In the genomic region with DNA sequence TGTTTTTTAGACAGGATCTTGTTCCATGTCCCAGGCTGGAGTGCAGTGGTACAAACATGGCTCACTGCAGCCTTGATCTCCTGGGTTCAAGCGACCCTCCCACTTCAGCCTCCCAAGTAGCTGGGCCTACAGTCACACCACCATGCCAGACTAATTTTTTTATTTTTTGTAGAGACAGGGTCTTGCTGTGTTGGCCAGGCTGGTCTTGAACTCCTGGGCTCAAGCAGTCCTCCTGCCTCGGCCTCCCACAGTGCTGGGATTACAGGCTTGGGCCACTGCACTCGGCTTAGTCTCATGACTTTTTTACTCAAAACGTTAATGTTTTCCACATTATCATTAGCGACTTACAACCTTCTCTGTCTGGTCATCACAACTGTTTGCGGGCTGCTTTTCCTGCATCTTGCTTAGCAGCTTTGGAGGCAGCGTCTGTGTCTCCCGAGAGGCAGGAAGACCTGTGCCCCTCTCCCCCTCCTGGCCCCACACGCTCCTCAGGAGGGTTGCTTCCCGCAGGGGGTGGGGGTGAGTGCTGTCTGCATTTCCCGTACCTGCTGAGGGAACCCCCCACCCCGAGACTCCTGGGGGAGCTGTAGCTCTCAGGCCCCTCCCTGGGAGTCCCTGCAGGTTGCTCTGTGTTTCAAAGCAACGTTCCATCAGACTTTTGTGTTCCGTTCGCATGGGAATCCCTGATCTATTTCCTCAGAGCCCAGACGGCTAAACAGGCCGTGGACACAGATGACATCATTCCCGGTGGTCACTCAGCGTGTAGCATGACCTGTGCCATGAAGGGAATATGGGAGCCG, we compare ENCODE assay signal across 25 cellular contexts. TPM values are rescaled to one million over a fixed set of nuclear protein-coding genes. Genes with fewer than 3 reads are reported as not detected.
A peak's percentile ranks its signal among the peaks of the same experiment; 100 is the strongest.
DNase-seq lines count a peak whose midpoint lies in the region; ATAC-seq and TF ChIP-seq lines count a peak whose summit lies in the region.
"Had no signal": no experiment of that assay in that cellular context is flagged by ENCODE, and none has a peak within 500 bp of the region (broad histone marks: within the 10 kb centered on the region; RNA-seq: fewer than 3 reads in every experiment).

No MANE protein-coding gene starts in this region.

- no peak overlapping the region for H2AFZ ChIP-seq in GM23338
- H2AFZ ChIP-seq in neural progenitor cell (replicated peaks): no peak overlapping the region

- POLR2A ChIA-PET in WTC11 (lab: Charles Lee): interaction anchor here (0.6 kb wide), 1 partner anchor 53 kb away, joined by 6 read pairs; no protein-coding TSS in a partner anchor

- no peaks in the 10 kb centered on the region for H3K9me2 ChIP-seq in GM23338 (ENCODE audit: insufficient read depth)

- H3K79me2 ChIP-seq in GM23338 (replicated peaks; ENCODE audit: insufficient read depth) (no peaks in the 10 kb centered on the region), neural progenitor cell (ENCODE audit: low read depth) (no peaks in the 10 kb centered on the region)

- H3K27me3 Mint-ChIP-seq in GM23338 (ENCODE audit: insufficient read depth, low read depth, poor library complexity): peaks cover 19% of the 10 kb centered on the region
- no peaks in the 10 kb centered on the region for H3K27me3 Mint-ChIP-seq in WTC11 (ENCODE audit: low read depth)
- H3K27me3 Mint-ChIP-seq in neural progenitor cell (ENCODE audit: insufficient read depth, low read depth): peaks cover 9% of the 10 kb centered on the region
- H3K27me3 Mint-ChIP-seq: activated CD4-positive, alpha-beta T cell treated with anti-CD3 and anti-CD28 coated beads, Interleukin-2, amount 10 ng/mL, durations not matched to agents 7 days and 5 days had no signal

- H3K36me3 Mint-ChIP-seq in GM23338 (ENCODE audit: low read depth): peaks cover 16% of the 10 kb centered on the region
- peaks cover 18% of the 10 kb centered on the region; the same call in 1 of the 2 replicates for H3K36me3 Mint-ChIP-seq in WTC11
- peaks cover 12% of the 10 kb centered on the region for H3K36me3 Mint-ChIP-seq in neural progenitor cell
- H3K36me3 Mint-ChIP-seq: natural killer cell had no signal

- peaks cover 42% of the 10 kb centered on the region for H3K4me1 Mint-ChIP-seq in GM23338
- H3K4me1 Mint-ChIP-seq in WTC11: peaks cover 34% of the 10 kb centered on the region
- peaks cover 14% of the 10 kb centered on the region for H3K4me1 Mint-ChIP-seq in neural progenitor cell
- H3K4me1 Mint-ChIP-seq: activated CD4-positive, alpha-beta T cell treated with anti-CD3 and anti-CD28 coated beads, Interleukin-2, amount 10 ng/mL, durations not matched to agents 7 days and 5 days had no signal

- peaks cover 6% of the 10 kb centered on the region; the same call in 1 of the 2 replicates for H3K4me1 ChIP-seq in GM23338 (ENCODE audit: insufficient read depth)
- peaks cover 11% of the 10 kb centered on the region for H3K4me1 ChIP-seq in ectodermal cell (ENCODE audit: control insufficient read depth, insufficient read depth, low read length)
- H3K4me1 ChIP-seq in neural progenitor cell: peaks cover 9% of the 10 kb centered on the region
- H3K4me1 ChIP-seq in foreskin keratinocyte: no peaks in the 10 kb centered on the region
- H3K4me1 ChIP-seq: Peyer's patch had no signal

- H3K4me2 ChIP-seq in GM23338 (0 out of 2 replicates have a peak overlapping the region, but pooled peaks have one; percentile 14), neural progenitor cell (no peak overlapping the region)

- no peak for TF ChIP-seq CTCF in GM23338 (conservative IDR thresholded peaks at IDR 0.05; ENCODE audit: low read depth in 2 of 2)
- no peak for TF ChIP-seq CTCF in WTC11 (IDR thresholded peaks at IDR 0.05)
- TF ChIP-seq CTCF in neural progenitor cell (IDR thresholded peaks at IDR 0.05): no peak
- no peak for TF ChIP-seq CTCF in foreskin keratinocyte (conservative IDR thresholded peaks at IDR 0.05)

- 0 out of 2 replicates have a peak, but pooled peaks cover 3% of the 10 kb centered on the region for H4K20me1 ChIP-seq in GM23338 (replicated peaks; ENCODE audit: insufficient read depth)
- H4K20me1 ChIP-seq in neural progenitor cell (ENCODE audit: low read depth): no peaks in the 10 kb centered on the region

- H3K9ac ChIP-seq in neural progenitor cell: no peak overlapping the region

- H3K27ac Mint-ChIP-seq in GM23338: peak overlapping the region; percentile 85
- peak overlapping the region; percentile 79 for H3K27ac Mint-ChIP-seq in WTC11
- H3K27ac Mint-ChIP-seq in neural progenitor cell: peak overlapping the region; percentile 83
- H3K27ac Mint-ChIP-seq: activated CD4-positive, alpha-beta T cell treated with anti-CD3 and anti-CD28 coated beads, Interleukin-2, amount 10 ng/mL, durations not matched to agents 7 days and 5 days; activated naive CD4-positive, alpha-beta T cell treated with anti-CD3 and anti-CD28 coated beads for 36 hours; activated T-cell treated with anti-CD3 and anti-CD28 coated beads, Interleukin-2, amount 50 U/mL, for 72 hours; T-helper 2 cell treated with Interferon-gamma antibody and Interleukin-4, amounts not matched to agents 5 μg/mL and 100 μg/mL, for 36 hours had no signal

- H3K4me3 ChIP-seq in GM23338 (no peak overlapping the region), ectodermal cell (ENCODE audit: insufficient read depth, low read depth, low read length) (no peak overlapping the region), neural progenitor cell (no peak overlapping the region)
- H3K4me3 ChIP-seq: ovary, Peyer's patch, upper lobe of left lung had no signal

- H3K4me3 Mint-ChIP-seq in GM23338 (no peak overlapping the region), WTC11 (no peak overlapping the region), neural progenitor cell (peak overlapping the region; percentile 64)
- H3K4me3 Mint-ChIP-seq: activated CD4-positive, alpha-beta T cell treated with anti-CD3 and anti-CD28 coated beads, Interleukin-2, amount 10 ng/mL, durations not matched to agents 7 days and 5 days; activated naive CD4-positive, alpha-beta T cell treated with anti-CD3 and anti-CD28 coated beads for 36 hours; activated T-cell treated with anti-CD3 and anti-CD28 coated beads, Interleukin-2, amount 50 U/mL, for 72 hours; natural killer cell; T-helper 2 cell treated with Interferon-gamma antibody and Interleukin-4, amounts not matched to agents 5 μg/mL and 100 μg/mL, for 36 hours had no signal

- H3F3A ChIP-seq in GM23338 (replicated peaks; ENCODE audit: low read depth) (0 out of 2 replicates have a peak, but pooled peaks cover 8% of the 10 kb centered on the region), neural progenitor cell (ENCODE audit: low read depth) (peaks cover 12% of the 10 kb centered on the region)

- peak overlapping the region; percentile 63; the same call in 1 of the 2 replicates for H3K27ac ChIP-seq in GM23338 (ENCODE audit: low read depth)
- H3K27ac ChIP-seq in ectodermal cell (ENCODE audit: insufficient read depth, low read depth, low read length, poor library complexity, severe bottlenecking): peak overlapping the region; percentile 3
- H3K27ac ChIP-seq in neural progenitor cell: no peak overlapping the region
- no peak overlapping the region for H3K27ac ChIP-seq in foreskin keratinocyte
- H3K27ac ChIP-seq: ovary, Peyer's patch, upper lobe of left lung, VCaP had no signal

- H3K36me3 ChIP-seq in GM23338 (ENCODE audit: insufficient read depth) (no peaks in the 10 kb centered on the region; the same call in 1 of the 2 replicates), ectodermal cell (ENCODE audit: control insufficient read depth, insufficient read depth, low read length) (no peaks in the 10 kb centered on the region), neural progenitor cell (no peaks in the 10 kb centered on the region)
- H3K36me3 ChIP-seq: ovary had no signal

- no peaks in the 10 kb centered on the region for H3K9me3 Mint-ChIP-seq in GM23338
- no peaks in the 10 kb centered on the region for H3K9me3 Mint-ChIP-seq in WTC11
- H3K9me3 Mint-ChIP-seq in neural progenitor cell: no peaks in the 10 kb centered on the region
- H3K9me3 Mint-ChIP-seq: activated CD4-positive, alpha-beta T cell treated with anti-CD3 and anti-CD28 coated beads, Interleukin-2, amount 10 ng/mL, durations not matched to agents 7 days and 5 days; activated naive CD4-positive, alpha-beta T cell treated with anti-CD3 and anti-CD28 coated beads for 36 hours; activated T-cell treated with anti-CD3 and anti-CD28 coated beads, Interleukin-2, amount 50 U/mL, for 72 hours; natural killer cell; T-helper 2 cell treated with Interferon-gamma antibody and Interleukin-4, amounts not matched to agents 5 μg/mL and 100 μg/mL, for 36 hours had no signal

- whole genome bisulfite sequencing in ectodermal cell, 2 experiments: 61 to 67% methylated on average over 20 of the region's 20 CpGs

- no peaks in the 10 kb centered on the region for H3K9me3 ChIP-seq in ectodermal cell (ENCODE audit: control insufficient read depth, low read length)
- H3K9me3 ChIP-seq in neural progenitor cell (ENCODE audit: low read depth): no peaks in the 10 kb centered on the region
- H3K9me3 ChIP-seq: ovary, Peyer's patch, upper lobe of left lung had no signal

- H3K27me3 ChIP-seq in GM23338 (ENCODE audit: insufficient read depth) (no peaks in the 10 kb centered on the region), ectodermal cell (ENCODE audit: control insufficient read depth, insufficient read depth, low read length, poor library complexity, severe bottlenecking) (no peaks in the 10 kb centered on the region), neural progenitor cell (no peaks in the 10 kb centered on the region), foreskin keratinocyte (peaks cover 4% of the 10 kb centered on the region)
- H3K27me3 ChIP-seq: ovary, Peyer's patch, upper lobe of left lung had no signal

- DNase-seq in GM23338 (ENCODE audit: low spot score) (peak; percentile 47), WTC11 (ENCODE audit: low spot score) (no peak), neural progenitor cell (ENCODE audit: low spot score) (no peak), foreskin keratinocyte (no peak), NCI-H2227 (lab: John Stamatoyannopoulos, UW; ENCODE audit: unreplicated experiment) (no peak)
- DNase-seq in stimulated activated CD4-positive, alpha-beta T cell treated with anti-CD3 and anti-CD28 coated beads, Interleukin-12 subunit alpha, Interleukin-12 subunit beta, amount 100 ng/mL, for 4 hours: no peak
- DNase-seq: activated CD4-positive, alpha-beta T cell treated with anti-CD3 and anti-CD28 coated beads, Interleukin-2, amount 10 ng/mL, durations not matched to agents 7 days and 5 days; activated naive CD4-positive, alpha-beta T cell treated with anti-CD3 and anti-CD28 coated beads for 36 hours; activated T-cell treated with anti-CD3 and anti-CD28 coated beads, Interleukin-2, amount 50 U/mL, for 72 hours; amygdala; C1 segment of cervical spinal cord; Calu3; natural killer cell; NCI-H2081; NCI-H226; NCI-H748 treated with DMSO at 0.1 percent for 48 hours; ovary; Peyer's patch; retina; SHP77 treated with DMSO at 0.1 percent for 48 hours; stimulated activated CD4-positive, alpha-beta T cell treated with anti-CD3 and anti-CD28 coated beads, Interleukin-4, amount 100 ng/mL, for 1 hour; upper lobe of left lung had no signal

- CTCF ChIA-PET in WTC11 (lab: Charles Lee): interaction anchor here (1.6 kb wide), 1 partner anchor 9 kb away, joined by 13 read pairs; no protein-coding TSS in a partner anchor

- ATAC-seq in GM23338 (peak; percentile 18), WTC11 (peak; percentile 20), foreskin keratinocyte (no peak)
- ATAC-seq: activated T-cell treated with anti-CD3 and anti-CD28 coated beads, Interleukin-2, amount 50 U/mL, for 72 hours; natural killer cell had no signal

RNA-seq across cellular contexts. Expression of a gene that starts 52.6 kb away (rescaled TPM):
- total RNA-seq in GM23338 (2014; rRNA removed; shearing (Covaris generic)): 65.8 and 67.1 TPM in 2 replicates
- polyA plus RNA-seq in GM23338 (2016; fragmentation: Nextera tagmentation; extraction: Ambion mirVana): 42.5 and 43.9 TPM in 2 replicates
- total RNA-seq in WTC11 (2021): 45.4 to 51.4 TPM (median 47.0 TPM) in 3 replicates
- 52.4 TPM for polyA plus RNA-seq in ectodermal cell (2013, experiment 1 of 4)
- polyA plus RNA-seq in ectodermal cell (2013, experiment 2 of 4): 50.4 TPM
- polyA plus RNA-seq in ectodermal cell (2013, experiment 3 of 4): 33.8 TPM
- polyA plus RNA-seq in ectodermal cell (2013, experiment 4 of 4): 36.0 TPM
- 45.2 and 65.7 TPM in 2 replicates for total RNA-seq in neural progenitor cell (ENCODE audit: low replicate concordance)
- total RNA-seq in foreskin keratinocyte: 14.8 and 14.9 TPM in 2 replicates
- 12.3 and 14.3 TPM in 2 replicates for polyA plus RNA-seq in foreskin keratinocyte

Comparison
In these comparisons a context has a peak if more than half of its experiments do, and no peak if none do; other contexts are left out.
1. H3K27ac ChIP-seq: peak in GM23338 (single experiment) and ectodermal cell (single experiment); none in neural progenitor cell (single experiment) and foreskin keratinocyte (single experiment).
2. Peak in every context shown above with its lines, with median percentiles within 50 percentile points of each other: H3K27ac Mint-ChIP-seq.